ENCODE assay signal across 1 cellular context in the genomic region with DNA sequence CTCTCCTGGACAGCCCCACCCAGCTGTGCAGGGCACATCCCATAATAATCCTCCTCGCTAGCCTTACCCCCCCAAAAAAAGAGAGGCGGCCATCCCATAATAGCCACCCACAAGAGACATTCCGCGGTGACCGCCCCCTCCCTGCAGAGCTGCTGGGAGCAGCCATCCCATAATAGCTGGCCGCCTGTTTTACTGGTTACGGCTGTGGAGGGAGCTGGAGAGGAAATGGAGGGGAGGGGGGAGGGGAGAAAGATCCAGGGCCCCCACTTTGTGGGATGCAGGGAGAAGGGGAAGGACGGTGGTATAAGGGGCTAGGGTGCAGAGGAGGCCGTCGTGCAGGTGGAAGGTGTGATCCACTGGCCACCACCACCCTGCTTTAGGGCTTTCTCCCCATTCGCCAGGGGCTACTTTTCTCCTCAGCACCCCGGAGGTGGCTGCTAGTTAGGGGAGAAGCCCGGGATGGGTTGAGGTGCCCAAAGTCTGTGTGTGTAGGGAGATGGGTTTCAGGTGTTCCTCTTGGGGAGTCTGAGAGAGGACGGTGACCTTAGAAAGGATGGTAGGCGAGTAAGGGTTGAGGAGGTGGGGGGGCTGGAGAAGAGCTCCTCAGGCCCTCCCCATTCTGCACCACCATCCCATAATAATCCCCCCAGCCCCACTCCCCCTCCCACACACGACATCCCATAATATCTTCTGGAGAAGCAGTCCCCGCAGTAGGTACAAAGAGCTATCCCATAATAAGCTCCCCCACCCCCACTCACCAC.
A peak's percentile ranks its signal among the peaks of the same experiment; 100 is the strongest.
TF ChIP-seq lines count a peak whose summit lies in the region.

No MANE protein-coding gene starts in this region.

TF ChIP-seq in K562, 482 proteins besides CTCF, POLR2A, EP300 and RAD21 (continued from another document and continues in another):
- TF ChIP-seq, protein P1, sequence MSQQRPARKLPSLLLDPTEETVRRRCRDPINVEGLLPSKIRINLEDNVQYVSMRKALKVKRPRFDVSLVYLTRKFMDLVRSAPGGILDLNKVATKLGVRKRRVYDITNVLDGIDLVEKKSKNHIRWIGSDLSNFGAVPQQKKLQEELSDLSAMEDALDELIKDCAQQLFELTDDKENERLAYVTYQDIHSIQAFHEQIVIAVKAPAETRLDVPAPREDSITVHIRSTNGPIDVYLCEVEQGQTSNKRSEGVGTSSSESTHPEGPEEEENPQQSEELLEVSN (IDR thresholded peaks at IDR 0.05; ENCODE audit: borderline replicate concordance in 1 of 2, extremely low read depth in 1 of 2, insufficient read depth in 1 of 2, insufficient read length in 1 of 2, low read depth in 1 of 2, low read length in 1 of 2, poor library complexity in 1 of 2, severe bottlenecking in 1 of 2): peak in 1 of 2 experiments; percentile 44
- no peak for TF ChIP-seq NFE2L1 (tag; IDR thresholded peaks at IDR 0.05; ENCODE audit: borderline replicate concordance, low read depth)
- TF ChIP-seq LEF1 (IDR thresholded peaks at IDR 0.05): peak; percentile 63
- peak; percentile 86; the same call in 1 of the 2 replicates for TF ChIP-seq ZNF589 (CRISPR knock-in tag; IDR thresholded peaks at IDR 0.05; ENCODE audit: low read depth)
- peak; percentile 93 for TF ChIP-seq SMARCA5 (IDR thresholded peaks at IDR 0.05)
- TF ChIP-seq BCOR (IDR thresholded peaks at IDR 0.05): no peak
- TF ChIP-seq EGR1 (conservative IDR thresholded peaks at IDR 0.05): peak; percentile 72
- TF ChIP-seq, protein P2, sequence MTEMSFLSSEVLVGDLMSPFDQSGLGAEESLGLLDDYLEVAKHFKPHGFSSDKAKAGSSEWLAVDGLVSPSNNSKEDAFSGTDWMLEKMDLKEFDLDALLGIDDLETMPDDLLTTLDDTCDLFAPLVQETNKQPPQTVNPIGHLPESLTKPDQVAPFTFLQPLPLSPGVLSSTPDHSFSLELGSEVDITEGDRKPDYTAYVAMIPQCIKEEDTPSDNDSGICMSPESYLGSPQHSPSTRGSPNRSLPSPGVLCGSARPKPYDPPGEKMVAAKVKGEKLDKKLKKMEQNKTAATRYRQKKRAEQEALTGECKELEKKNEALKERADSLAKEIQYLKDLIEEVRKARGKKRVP (CRISPR knock-in tag; IDR thresholded peaks at IDR 0.05): 0 out of 2 replicates have a peak, but pooled peaks have one; percentile 24
- peak; percentile 95 for TF ChIP-seq TARDBP (IDR thresholded peaks at IDR 0.05)
- TF ChIP-seq ZNF324 (CRISPR knock-in tag; IDR thresholded peaks at IDR 0.05): no peak
- TF ChIP-seq DPF2 (IDR thresholded peaks at IDR 0.05): peak; percentile 78
- TF ChIP-seq, protein P3, sequence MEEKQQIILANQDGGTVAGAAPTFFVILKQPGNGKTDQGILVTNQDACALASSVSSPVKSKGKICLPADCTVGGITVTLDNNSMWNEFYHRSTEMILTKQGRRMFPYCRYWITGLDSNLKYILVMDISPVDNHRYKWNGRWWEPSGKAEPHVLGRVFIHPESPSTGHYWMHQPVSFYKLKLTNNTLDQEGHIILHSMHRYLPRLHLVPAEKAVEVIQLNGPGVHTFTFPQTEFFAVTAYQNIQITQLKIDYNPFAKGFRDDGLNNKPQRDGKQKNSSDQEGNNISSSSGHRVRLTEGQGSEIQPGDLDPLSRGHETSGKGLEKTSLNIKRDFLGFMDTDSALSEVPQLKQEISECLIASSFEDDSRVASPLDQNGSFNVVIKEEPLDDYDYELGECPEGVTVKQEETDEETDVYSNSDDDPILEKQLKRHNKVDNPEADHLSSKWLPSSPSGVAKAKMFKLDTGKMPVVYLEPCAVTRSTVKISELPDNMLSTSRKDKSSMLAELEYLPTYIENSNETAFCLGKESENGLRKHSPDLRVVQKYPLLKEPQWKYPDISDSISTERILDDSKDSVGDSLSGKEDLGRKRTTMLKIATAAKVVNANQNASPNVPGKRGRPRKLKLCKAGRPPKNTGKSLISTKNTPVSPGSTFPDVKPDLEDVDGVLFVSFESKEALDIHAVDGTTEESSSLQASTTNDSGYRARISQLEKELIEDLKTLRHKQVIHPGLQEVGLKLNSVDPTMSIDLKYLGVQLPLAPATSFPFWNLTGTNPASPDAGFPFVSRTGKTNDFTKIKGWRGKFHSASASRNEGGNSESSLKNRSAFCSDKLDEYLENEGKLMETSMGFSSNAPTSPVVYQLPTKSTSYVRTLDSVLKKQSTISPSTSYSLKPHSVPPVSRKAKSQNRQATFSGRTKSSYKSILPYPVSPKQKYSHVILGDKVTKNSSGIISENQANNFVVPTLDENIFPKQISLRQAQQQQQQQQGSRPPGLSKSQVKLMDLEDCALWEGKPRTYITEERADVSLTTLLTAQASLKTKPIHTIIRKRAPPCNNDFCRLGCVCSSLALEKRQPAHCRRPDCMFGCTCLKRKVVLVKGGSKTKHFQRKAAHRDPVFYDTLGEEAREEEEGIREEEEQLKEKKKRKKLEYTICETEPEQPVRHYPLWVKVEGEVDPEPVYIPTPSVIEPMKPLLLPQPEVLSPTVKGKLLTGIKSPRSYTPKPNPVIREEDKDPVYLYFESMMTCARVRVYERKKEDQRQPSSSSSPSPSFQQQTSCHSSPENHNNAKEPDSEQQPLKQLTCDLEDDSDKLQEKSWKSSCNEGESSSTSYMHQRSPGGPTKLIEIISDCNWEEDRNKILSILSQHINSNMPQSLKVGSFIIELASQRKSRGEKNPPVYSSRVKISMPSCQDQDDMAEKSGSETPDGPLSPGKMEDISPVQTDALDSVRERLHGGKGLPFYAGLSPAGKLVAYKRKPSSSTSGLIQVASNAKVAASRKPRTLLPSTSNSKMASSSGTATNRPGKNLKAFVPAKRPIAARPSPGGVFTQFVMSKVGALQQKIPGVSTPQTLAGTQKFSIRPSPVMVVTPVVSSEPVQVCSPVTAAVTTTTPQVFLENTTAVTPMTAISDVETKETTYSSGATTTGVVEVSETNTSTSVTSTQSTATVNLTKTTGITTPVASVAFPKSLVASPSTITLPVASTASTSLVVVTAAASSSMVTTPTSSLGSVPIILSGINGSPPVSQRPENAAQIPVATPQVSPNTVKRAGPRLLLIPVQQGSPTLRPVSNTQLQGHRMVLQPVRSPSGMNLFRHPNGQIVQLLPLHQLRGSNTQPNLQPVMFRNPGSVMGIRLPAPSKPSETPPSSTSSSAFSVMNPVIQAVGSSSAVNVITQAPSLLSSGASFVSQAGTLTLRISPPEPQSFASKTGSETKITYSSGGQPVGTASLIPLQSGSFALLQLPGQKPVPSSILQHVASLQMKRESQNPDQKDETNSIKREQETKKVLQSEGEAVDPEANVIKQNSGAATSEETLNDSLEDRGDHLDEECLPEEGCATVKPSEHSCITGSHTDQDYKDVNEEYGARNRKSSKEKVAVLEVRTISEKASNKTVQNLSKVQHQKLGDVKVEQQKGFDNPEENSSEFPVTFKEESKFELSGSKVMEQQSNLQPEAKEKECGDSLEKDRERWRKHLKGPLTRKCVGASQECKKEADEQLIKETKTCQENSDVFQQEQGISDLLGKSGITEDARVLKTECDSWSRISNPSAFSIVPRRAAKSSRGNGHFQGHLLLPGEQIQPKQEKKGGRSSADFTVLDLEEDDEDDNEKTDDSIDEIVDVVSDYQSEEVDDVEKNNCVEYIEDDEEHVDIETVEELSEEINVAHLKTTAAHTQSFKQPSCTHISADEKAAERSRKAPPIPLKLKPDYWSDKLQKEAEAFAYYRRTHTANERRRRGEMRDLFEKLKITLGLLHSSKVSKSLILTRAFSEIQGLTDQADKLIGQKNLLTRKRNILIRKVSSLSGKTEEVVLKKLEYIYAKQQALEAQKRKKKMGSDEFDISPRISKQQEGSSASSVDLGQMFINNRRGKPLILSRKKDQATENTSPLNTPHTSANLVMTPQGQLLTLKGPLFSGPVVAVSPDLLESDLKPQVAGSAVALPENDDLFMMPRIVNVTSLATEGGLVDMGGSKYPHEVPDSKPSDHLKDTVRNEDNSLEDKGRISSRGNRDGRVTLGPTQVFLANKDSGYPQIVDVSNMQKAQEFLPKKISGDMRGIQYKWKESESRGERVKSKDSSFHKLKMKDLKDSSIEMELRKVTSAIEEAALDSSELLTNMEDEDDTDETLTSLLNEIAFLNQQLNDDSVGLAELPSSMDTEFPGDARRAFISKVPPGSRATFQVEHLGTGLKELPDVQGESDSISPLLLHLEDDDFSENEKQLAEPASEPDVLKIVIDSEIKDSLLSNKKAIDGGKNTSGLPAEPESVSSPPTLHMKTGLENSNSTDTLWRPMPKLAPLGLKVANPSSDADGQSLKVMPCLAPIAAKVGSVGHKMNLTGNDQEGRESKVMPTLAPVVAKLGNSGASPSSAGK (IDR thresholded peaks at IDR 0.05): peak; percentile 15; the same call in 1 of the 2 replicates
- no peak for TF ChIP-seq ZNF431 (CRISPR knock-in tag; IDR thresholded peaks at IDR 0.05)
- TF ChIP-seq SRSF1 (IDR thresholded peaks at IDR 0.05; ENCODE audit: low read depth, low read length): no peak
- no peak; the same call in 1 of the 2 replicates for TF ChIP-seq CREM (IDR thresholded peaks at IDR 0.05; ENCODE audit: low read depth)
- TF ChIP-seq NCOA6 (IDR thresholded peaks at IDR 0.05): no peak
- TF ChIP-seq, protein P4, sequence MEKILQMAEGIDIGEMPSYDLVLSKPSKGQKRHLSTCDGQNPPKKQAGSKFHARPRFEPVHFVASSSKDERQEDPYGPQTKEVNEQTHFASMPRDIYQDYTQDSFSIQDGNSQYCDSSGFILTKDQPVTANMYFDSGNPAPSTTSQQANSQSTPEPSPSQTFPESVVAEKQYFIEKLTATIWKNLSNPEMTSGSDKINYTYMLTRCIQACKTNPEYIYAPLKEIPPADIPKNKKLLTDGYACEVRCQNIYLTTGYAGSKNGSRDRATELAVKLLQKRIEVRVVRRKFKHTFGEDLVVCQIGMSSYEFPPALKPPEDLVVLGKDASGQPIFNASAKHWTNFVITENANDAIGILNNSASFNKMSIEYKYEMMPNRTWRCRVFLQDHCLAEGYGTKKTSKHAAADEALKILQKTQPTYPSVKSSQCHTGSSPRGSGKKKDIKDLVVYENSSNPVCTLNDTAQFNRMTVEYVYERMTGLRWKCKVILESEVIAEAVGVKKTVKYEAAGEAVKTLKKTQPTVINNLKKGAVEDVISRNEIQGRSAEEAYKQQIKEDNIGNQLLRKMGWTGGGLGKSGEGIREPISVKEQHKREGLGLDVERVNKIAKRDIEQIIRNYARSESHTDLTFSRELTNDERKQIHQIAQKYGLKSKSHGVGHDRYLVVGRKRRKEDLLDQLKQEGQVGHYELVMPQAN (IDR thresholded peaks at IDR 0.05; ENCODE audit: borderline replicate concordance): 0 out of 2 replicates have a peak, but pooled peaks have one; percentile 33
- TF ChIP-seq CCAR2 (IDR thresholded peaks at IDR 0.05; ENCODE audit: low read depth, low read length): no peak
- no peak for TF ChIP-seq MTA1 (IDR thresholded peaks at IDR 0.05; ENCODE audit: borderline replicate concordance)
- TF ChIP-seq RBFOX2 (IDR thresholded peaks at IDR 0.05; ENCODE audit: low read depth, low read length): peak; percentile 55
- TF ChIP-seq, protein P5, sequence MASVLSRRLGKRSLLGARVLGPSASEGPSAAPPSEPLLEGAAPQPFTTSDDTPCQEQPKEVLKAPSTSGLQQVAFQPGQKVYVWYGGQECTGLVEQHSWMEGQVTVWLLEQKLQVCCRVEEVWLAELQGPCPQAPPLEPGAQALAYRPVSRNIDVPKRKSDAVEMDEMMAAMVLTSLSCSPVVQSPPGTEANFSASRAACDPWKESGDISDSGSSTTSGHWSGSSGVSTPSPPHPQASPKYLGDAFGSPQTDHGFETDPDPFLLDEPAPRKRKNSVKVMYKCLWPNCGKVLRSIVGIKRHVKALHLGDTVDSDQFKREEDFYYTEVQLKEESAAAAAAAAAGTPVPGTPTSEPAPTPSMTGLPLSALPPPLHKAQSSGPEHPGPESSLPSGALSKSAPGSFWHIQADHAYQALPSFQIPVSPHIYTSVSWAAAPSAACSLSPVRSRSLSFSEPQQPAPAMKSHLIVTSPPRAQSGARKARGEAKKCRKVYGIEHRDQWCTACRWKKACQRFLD (CRISPR knock-in tag; IDR thresholded peaks at IDR 0.05): peak; percentile 88; the same call in 1 of the 2 replicates
- TF ChIP-seq MECOM (CRISPR knock-in tag; IDR thresholded peaks at IDR 0.05): 0 out of 2 replicates have a peak, but pooled peaks have one; percentile 51
- 0 out of 4 replicates have a peak, but pooled peaks of 1 of the 2 experiments have one; percentile 22 for TF ChIP-seq RCOR1 (IDR thresholded peaks at IDR 0.05; ENCODE audit: borderline replicate concordance in 1 of 2, low read depth in 2 of 2, low read length in 2 of 2)
- TF ChIP-seq, protein P6, sequence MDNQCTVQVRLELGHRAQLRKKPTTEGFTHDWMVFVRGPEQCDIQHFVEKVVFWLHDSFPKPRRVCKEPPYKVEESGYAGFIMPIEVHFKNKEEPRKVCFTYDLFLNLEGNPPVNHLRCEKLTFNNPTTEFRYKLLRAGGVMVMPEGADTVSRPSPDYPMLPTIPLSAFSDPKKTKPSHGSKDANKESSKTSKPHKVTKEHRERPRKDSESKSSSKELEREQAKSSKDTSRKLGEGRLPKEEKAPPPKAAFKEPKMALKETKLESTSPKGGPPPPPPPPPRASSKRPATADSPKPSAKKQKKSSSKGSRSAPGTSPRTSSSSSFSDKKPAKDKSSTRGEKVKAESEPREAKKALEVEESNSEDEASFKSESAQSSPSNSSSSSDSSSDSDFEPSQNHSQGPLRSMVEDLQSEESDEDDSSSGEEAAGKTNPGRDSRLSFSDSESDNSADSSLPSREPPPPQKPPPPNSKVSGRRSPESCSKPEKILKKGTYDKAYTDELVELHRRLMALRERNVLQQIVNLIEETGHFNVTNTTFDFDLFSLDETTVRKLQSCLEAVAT (IDR thresholded peaks at IDR 0.05): peak in 1 of 2 experiments; percentile 72; a peak in 1 of 4 replicates
- no peak for TF ChIP-seq JUN (IDR thresholded peaks at IDR 0.05; ENCODE audit: borderline replicate concordance, low read depth, low read length)
- TF ChIP-seq JUN (CRISPR knock-in tag; IDR thresholded peaks at IDR 0.05; ENCODE audit: borderline replicate concordance): no peak
- TF ChIP-seq TOE1 (IDR thresholded peaks at IDR 0.05; ENCODE audit: borderline replicate concordance): peak; percentile 60; the same call in 1 of the 2 replicates
- TF ChIP-seq TOE1 (CRISPR knock-in tag; IDR thresholded peaks at IDR 0.05; ENCODE audit: borderline replicate concordance, low read depth): no peak
- peak; percentile 32 for TF ChIP-seq TAF1 (IDR thresholded peaks at IDR 0.05; ENCODE audit: control insufficient read depth, extremely low read depth, insufficient read depth, low read length, severe bottlenecking)
- TF ChIP-seq L3MBTL2 (IDR thresholded peaks at IDR 0.05): peak; percentile 62; the same call in 1 of the 2 replicates
- TF ChIP-seq PTTG1 (tag; IDR thresholded peaks at IDR 0.05; ENCODE audit: low read depth): no peak
- TF ChIP-seq, protein P7, sequence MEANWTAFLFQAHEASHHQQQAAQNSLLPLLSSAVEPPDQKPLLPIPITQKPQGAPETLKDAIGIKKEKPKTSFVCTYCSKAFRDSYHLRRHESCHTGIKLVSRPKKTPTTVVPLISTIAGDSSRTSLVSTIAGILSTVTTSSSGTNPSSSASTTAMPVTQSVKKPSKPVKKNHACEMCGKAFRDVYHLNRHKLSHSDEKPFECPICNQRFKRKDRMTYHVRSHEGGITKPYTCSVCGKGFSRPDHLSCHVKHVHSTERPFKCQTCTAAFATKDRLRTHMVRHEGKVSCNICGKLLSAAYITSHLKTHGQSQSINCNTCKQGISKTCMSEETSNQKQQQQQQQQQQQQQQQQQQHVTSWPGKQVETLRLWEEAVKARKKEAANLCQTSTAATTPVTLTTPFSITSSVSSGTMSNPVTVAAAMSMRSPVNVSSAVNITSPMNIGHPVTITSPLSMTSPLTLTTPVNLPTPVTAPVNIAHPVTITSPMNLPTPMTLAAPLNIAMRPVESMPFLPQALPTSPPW (CRISPR knock-in tag; IDR thresholded peaks at IDR 0.05): peak; percentile 98
- no peak for TF ChIP-seq NR2C2 (CRISPR knock-in tag; IDR thresholded peaks at IDR 0.05)
- peak; percentile 54 for TF ChIP-seq NR2C2 (tag; IDR thresholded peaks at IDR 0.05)
- no peak for TF ChIP-seq ZNF133 (CRISPR knock-in tag; IDR thresholded peaks at IDR 0.05)
- TF ChIP-seq MEF2D (tag; conservative IDR thresholded peaks at IDR 0.05; ENCODE audit: low read depth): 0 out of 2 replicates have a peak, but pooled peaks have one; percentile 46
- peak; percentile 48; the same call in 1 of the 2 replicates for TF ChIP-seq CXXC5 (CRISPR knock-in tag; IDR thresholded peaks at IDR 0.05)
- peak; percentile 46; the same call in 1 of the 2 replicates for TF ChIP-seq SMARCE1 (IDR thresholded peaks at IDR 0.05)
